22 cellular contexts compared by ENCODE assay signal in genomic region chr6:168506460-168506859, GRCh38.
DNase-seq lines count a peak whose midpoint lies in the region; ATAC-seq, FAIRE-seq and TF ChIP-seq lines count a peak whose summit lies in the region.
"Had no signal": no experiment of that assay in that cellular context is flagged by ENCODE, and none has a peak within 500 bp of the region (broad histone marks: within the 10 kb centered on the region; RNA-seq: fewer than 3 reads in every experiment).

No MANE protein-coding gene starts in this region.

- no peaks in the 10 kb centered on the region for H3F3A ChIP-seq in PC-9 (ENCODE audit: insufficient read depth, low read depth)

- TF ChIP-seq POLR2A in gastroesophageal sphincter (IDR thresholded peaks at IDR 0.05) = no peak

- no peak for TF ChIP-seq CTCF in PC-9 (conservative IDR thresholded peaks at IDR 0.05)
- TF ChIP-seq CTCF in gastroesophageal sphincter (IDR thresholded peaks at IDR 0.05) = no peak

- no peaks in the 10 kb centered on the region for H4K20me1 ChIP-seq in PC-9 (ENCODE audit: insufficient read depth)

- H3K9me2 ChIP-seq in PC-9 (ENCODE audit: insufficient read depth) = no peaks in the 10 kb centered on the region

- no peak for FAIRE-seq in small intestine (lab: Jason Lieb, UNC)

- H3K27me3 ChIP-seq in small intestine (ENCODE audit: control insufficient read depth in 2 of 2, insufficient read depth in 2 of 2, low read length in 2 of 2) (no peaks in the 10 kb centered on the region), PC-9 (ENCODE audit: insufficient read depth, low read depth) (peaks cover 97% of the 10 kb centered on the region), gastroesophageal sphincter (no peaks in the 10 kb centered on the region)
- H3K27me3 ChIP-seq: breast epithelium, tibial nerve had no signal

- H3K4me3 ChIP-seq in small intestine (ENCODE audit: low read depth in 1 of 2, low read length in 2 of 2) = no peak overlapping the region
- H3K4me3 ChIP-seq in PC-9 = no peak overlapping the region
- no peak overlapping the region for H3K4me3 ChIP-seq in gastroesophageal sphincter
- H3K4me3 ChIP-seq: breast epithelium, tibial nerve had no signal

- CTCF ChIA-PET in PC-9 (lab: Charles Lee) = no interaction called here

- no peaks in the 10 kb centered on the region for H3K4me1 ChIP-seq in small intestine (ENCODE audit: control insufficient read depth in 2 of 2, insufficient read depth in 1 of 2, low read depth in 1 of 2, low read length in 1 of 2)
- H3K4me1 ChIP-seq in PC-9 (replicated peaks; ENCODE audit: insufficient read depth) = no peaks in the 10 kb centered on the region
- no peaks in the 10 kb centered on the region for H3K4me1 ChIP-seq in gastroesophageal sphincter
- H3K4me1 ChIP-seq: breast epithelium, tibial nerve had no signal

- POLR2A ChIA-PET in PC-9 (lab: Charles Lee; ENCODE audit: unreplicated experiment) = no interaction called here

- H3K4me2 ChIP-seq in PC-9 = no peak overlapping the region

- no peaks in the 10 kb centered on the region for H3K79me2 ChIP-seq in PC-9 (ENCODE audit: low read depth)

- H3K9me3 ChIP-seq in small intestine (ENCODE audit: control insufficient read depth, low read depth) = no peaks in the 10 kb centered on the region
- no peaks in the 10 kb centered on the region for H3K9me3 ChIP-seq in PC-9 (ENCODE audit: insufficient read depth, low read depth)
- H3K9me3 ChIP-seq in gastroesophageal sphincter = no peaks in the 10 kb centered on the region
- H3K9me3 ChIP-seq: breast epithelium, tibial nerve had no signal

- H3K36me3 ChIP-seq in small intestine (ENCODE audit: control insufficient read depth in 2 of 2, insufficient read depth in 2 of 2, low read length in 2 of 2) (no peaks in the 10 kb centered on the region), PC-9 (ENCODE audit: low read depth) (no peaks in the 10 kb centered on the region), gastroesophageal sphincter (peaks cover 0 to 19% of the 10 kb centered on the region in 2 donors)
- H3K36me3 ChIP-seq: breast epithelium, tibial nerve, WERI-Rb-1 had no signal

- H3K27ac ChIP-seq in small intestine (ENCODE audit: low read depth in 1 of 2, low read length in 1 of 2) (no peak overlapping the region), PC-9 (no peak overlapping the region), gastroesophageal sphincter (no peak overlapping the region)
- H3K27ac ChIP-seq: breast epithelium, epithelial cell of prostate, tibial nerve, WERI-Rb-1 had no signal

- TF ChIP-seq EP300 in gastroesophageal sphincter (IDR thresholded peaks at IDR 0.05) = no peak

- H2AFZ ChIP-seq in PC-9 = no peak overlapping the region

- no TSS peak for BruUV-seq in PC-9 (replicated peaks; lab: Mats Ljungman, UMichigan)

- intact Hi-C loops in PC-9 (cut with micrococcal nuclease; ENCODE audit: unreplicated experiment) = no loop called here

- no peak for ATAC-seq in gastroesophageal sphincter
- ATAC-seq in GM21786 (IDR thresholded peaks at IDR 0.05; ENCODE audit: unreplicated experiment) = no peak
- ATAC-seq: activated T-cell treated with anti-CD3 and anti-CD28 coated beads, Interleukin-2, amount 50 U/mL, for 72 hours had no signal

- DNase-seq in NCI-H2107 treated with DMSO at 0.1 percent for 48 hours (lab: John Stamatoyannopoulos, UW; ENCODE audit: unreplicated experiment) (peak; percentile 12), NCI-H2107 (lab: John Stamatoyannopoulos, UW) (no peak), NCI-H1417 treated with DMSO at 0.1 percent for 48 hours (lab: John Stamatoyannopoulos, UW) (peak; percentile 47), NCI-H774 (lab: John Stamatoyannopoulos, UW) (peak; percentile 87), small intestine (peak; percentile 19), PC-9 (no peak)
- DNase-seq: 8988T; activated CD4-positive, alpha-beta T cell treated with anti-CD3 and anti-CD28 coated beads, Interleukin-2, amount 10 ng/mL, durations not matched to agents 24 days and 14 days; activated naive CD4-positive, alpha-beta T cell treated with Interleukin-2 at 50 U/mL for 16 hours; activated T-cell treated with anti-CD3 and anti-CD28 coated beads, Interleukin-2, amount 50 U/mL, for 72 hours; amniotic stem cell; CD4-positive, alpha-beta T cell; effector CD4-positive, alpha-beta T cell; H9; NCI-H187; NCI-H526 treated with DMSO at 0.1 percent for 48 hours; WERI-Rb-1 had no signal

- 9 to 45% (median 21%) methylated on average over 5 of the region's 5 CpGs for WGBS in small intestine, 3 donors
- WGBS in gastroesophageal sphincter (ENCODE audit: low coverage in 1 of 2), 2 donors = 75 to 77% methylated on average over 5 of the region's 5 CpGs

Comparison
In these comparisons a context has a peak if more than half of its experiments do, and no peak if none do; other contexts are left out.
1. DNase-seq: peak in NCI-H2107 treated with DMSO at 0.1 percent for 48 hours (single experiment), NCI-H1417 treated with DMSO at 0.1 percent for 48 hours (single experiment), NCI-H774 (single experiment) and small intestine (single experiment); none in NCI-H2107 (single experiment) and PC-9 (0 of 2).